In the genomic region with DNA sequence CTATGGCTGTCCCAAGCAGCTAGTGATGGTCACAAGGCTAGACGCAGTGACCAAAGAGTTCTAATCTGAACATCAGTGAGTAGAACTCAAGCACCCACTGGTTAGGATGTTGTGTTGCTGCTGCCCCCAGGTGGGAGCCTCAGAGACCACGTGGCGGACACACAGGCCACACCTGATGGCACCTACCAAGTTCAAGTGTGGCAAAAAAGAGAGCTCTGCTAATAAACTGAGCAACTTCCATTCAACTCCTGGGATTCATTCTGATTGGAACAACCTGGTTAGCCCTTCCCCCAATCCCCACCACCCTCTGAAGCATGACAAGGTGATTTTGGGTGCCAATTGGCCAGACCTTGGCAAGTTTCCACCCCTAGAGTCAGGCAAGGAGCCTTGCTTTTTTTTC, we compare ENCODE assay signal across 7 cellular contexts. TPM values are rescaled to one million over a fixed set of nuclear protein-coding genes. Genes with fewer than 3 reads are reported as not detected.
DNase-seq lines count a peak whose midpoint lies in the region; ATAC-seq and TF ChIP-seq lines count a peak whose summit lies in the region.

No MANE protein-coding gene starts in this region.

- intact Hi-C loops in activated T-helper 2 cell treated with anti-CD3 and anti-CD28 coated beads, Interferon-gamma antibody, Interleukin-2, Interleukin-4, amounts not matched to agents 10 μg/mL and 5 μg/mL and 100 μg/mL, durations not matched to agents 14 hours and 24 hours and 36 hours (cut with micrococcal nuclease): no loop called here

- no peaks in the 10 kb centered on the region for H3K27me3 Mint-ChIP-seq in activated T-helper 2 cell treated with anti-CD3 and anti-CD28 coated beads, Interferon-gamma antibody, Interleukin-2, Interleukin-4, amounts not matched to agents 10 μg/mL and 5 μg/mL and 100 μg/mL, durations not matched to agents 14 hours and 24 hours and 36 hours (ENCODE audit: low read depth)
- H3K27me3 Mint-ChIP-seq in osteocyte (ENCODE audit: unreplicated experiment): no peaks in the 10 kb centered on the region

- peak overlapping the region; percentile 92 for H3K27ac Mint-ChIP-seq in activated T-helper 2 cell treated with anti-CD3 and anti-CD28 coated beads, Interferon-gamma antibody, Interleukin-2, Interleukin-4, amounts not matched to agents 10 μg/mL and 5 μg/mL and 100 μg/mL, durations not matched to agents 14 hours and 24 hours and 36 hours
- H3K27ac Mint-ChIP-seq in osteocyte (ENCODE audit: unreplicated experiment): no peak overlapping the region

- H3K4me3 Mint-ChIP-seq in activated T-helper 2 cell treated with anti-CD3 and anti-CD28 coated beads, Interferon-gamma antibody, Interleukin-2, Interleukin-4, amounts not matched to agents 10 μg/mL and 5 μg/mL and 100 μg/mL, durations not matched to agents 14 hours and 24 hours and 36 hours (ENCODE audit: low read depth): peak overlapping the region; percentile 94
- H3K4me3 Mint-ChIP-seq in osteocyte (ENCODE audit: unreplicated experiment): peak overlapping the region; percentile 91

- H3K4me3 ChIP-seq in GM12865 (ENCODE audit: low read depth, low read length): no peak overlapping the region

- ATAC-seq in GM18511 (IDR thresholded peaks at IDR 0.05; ENCODE audit: unreplicated experiment) (no peak), GM21786 (IDR thresholded peaks at IDR 0.05; ENCODE audit: unreplicated experiment) (no peak)

- H3K4me1 Mint-ChIP-seq in activated T-helper 2 cell treated with anti-CD3 and anti-CD28 coated beads, Interferon-gamma antibody, Interleukin-2, Interleukin-4, amounts not matched to agents 10 μg/mL and 5 μg/mL and 100 μg/mL, durations not matched to agents 14 hours and 24 hours and 36 hours (ENCODE audit: low read depth): peaks cover 34% of the 10 kb centered on the region
- H3K4me1 Mint-ChIP-seq in osteocyte (ENCODE audit: unreplicated experiment): peaks cover 39% of the 10 kb centered on the region

- TF ChIP-seq CTCF in GM12865 (IDR thresholded peaks at IDR 0.05; ENCODE audit: insufficient read depth, low read depth, low read length, missing control alignments): peak; percentile 31
- no peak for TF ChIP-seq CTCF in osteocyte (IDR thresholded peaks at IDR 0.05)

- DNase-seq in GM12865 (ENCODE audit: low read depth) (peak; percentile 67), NCI-H82 treated with DMSO at 0.1 percent for 48 hours (lab: John Stamatoyannopoulos, UW; ENCODE audit: unreplicated experiment) (peak; percentile 1), osteocyte (ENCODE audit: extremely low spot score, unreplicated experiment) (no peak), cerebellum (ENCODE audit: low spot score) (no peak)
- no peak for DNase-seq in activated T-helper 2 cell treated with anti-CD3 and anti-CD28 coated beads, Interferon-gamma antibody, Interleukin-2, Interleukin-4, amounts not matched to agents 10 μg/mL and 5 μg/mL and 100 μg/mL, durations not matched to agents 14 hours and 24 hours and 36 hours (ENCODE audit: low spot score)

- no peaks in the 10 kb centered on the region for H3K36me3 Mint-ChIP-seq in activated T-helper 2 cell treated with anti-CD3 and anti-CD28 coated beads, Interferon-gamma antibody, Interleukin-2, Interleukin-4, amounts not matched to agents 10 μg/mL and 5 μg/mL and 100 μg/mL, durations not matched to agents 14 hours and 24 hours and 36 hours (ENCODE audit: low read depth)
- H3K36me3 Mint-ChIP-seq in osteocyte (ENCODE audit: unreplicated experiment): no peaks in the 10 kb centered on the region

- no peaks in the 10 kb centered on the region for H3K9me3 Mint-ChIP-seq in activated T-helper 2 cell treated with anti-CD3 and anti-CD28 coated beads, Interferon-gamma antibody, Interleukin-2, Interleukin-4, amounts not matched to agents 10 μg/mL and 5 μg/mL and 100 μg/mL, durations not matched to agents 14 hours and 24 hours and 36 hours
- no peaks in the 10 kb centered on the region for H3K9me3 Mint-ChIP-seq in osteocyte (ENCODE audit: unreplicated experiment)

RNA-seq across cellular contexts. Expression of gene LCMT1, which starts 3.5 kb away (rescaled TPM):
- total RNA-seq in activated T-helper 2 cell treated with anti-CD3 and anti-CD28 coated beads, Interferon-gamma antibody, Interleukin-2, Interleukin-4, amounts not matched to agents 10 μg/mL and 5 μg/mL and 100 μg/mL, durations not matched to agents 14 hours and 24 hours and 36 hours: 34.1 and 38.6 TPM in 2 replicates
- total RNA-seq in osteocyte (52.2 and 53.5 TPM in 2 replicates), cerebellum (29.6 TPM)

Comparison
In these comparisons a context has a peak if more than half of its experiments do, and no peak if none do; other contexts are left out.
1. DNase-seq: peak in GM12865 (single experiment) and NCI-H82 treated with DMSO at 0.1 percent for 48 hours (single experiment); none in activated T-helper 2 cell treated with anti-CD3 and anti-CD28 coated beads, Interferon-gamma antibody, Interleukin-2, Interleukin-4, amounts not matched to agents 10 μg/mL and 5 μg/mL and 100 μg/mL, durations not matched to agents 14 hours and 24 hours and 36 hours (single experiment), osteocyte (single experiment) and cerebellum (single experiment).